19 cellular contexts compared by ENCODE assay signal in the genomic region with DNA sequence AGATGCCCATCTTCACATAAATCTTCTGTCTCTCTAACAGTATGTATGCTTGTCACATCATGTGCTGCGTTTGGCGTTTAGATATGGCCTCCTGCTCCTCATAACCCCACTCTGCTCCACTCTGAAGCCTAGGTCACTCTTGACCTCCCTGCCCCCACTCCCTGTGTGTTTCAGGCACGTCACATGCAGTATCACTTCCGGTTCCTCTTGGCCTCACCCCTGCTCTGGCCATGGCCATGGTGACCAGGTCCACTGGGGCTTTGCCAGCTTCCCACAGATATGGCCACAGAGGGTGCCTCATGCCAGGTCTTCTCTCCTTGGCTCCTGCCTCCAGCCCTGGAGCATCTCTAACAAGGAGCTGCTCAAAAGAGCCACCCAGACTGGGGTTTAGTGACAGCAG.
A peak's percentile ranks its signal among the peaks of the same experiment; 100 is the strongest.
DNase-seq lines count a peak whose midpoint lies in the region; ATAC-seq lines count a peak whose summit lies in the region.
"Had no signal": no experiment of that assay in that cellular context is flagged by ENCODE, and none has a peak within 500 bp of the region (broad histone marks: within the 10 kb centered on the region; RNA-seq: fewer than 3 reads in every experiment).

No MANE protein-coding gene starts in this region.

- no peak overlapping the region for H3K27ac ChIP-seq in BLaER1 treated with 17β-estradiol and CSF1 and Interleukin-3, amounts not matched to agents 10 nM and 100 nM
- H3K27ac ChIP-seq in duodenal mucosa (ENCODE audit: low read depth, low read length) (peak overlapping the region; percentile 2), stomach smooth muscle (ENCODE audit: low read length) (peak overlapping the region; percentile 24)

- H3K27me3 Mint-ChIP-seq in activated T-cell treated with anti-CD3 and anti-CD28 coated beads, Interleukin-2, amount 50 U/mL, for 4 hours (ENCODE audit: low read depth), result peaks cover 7% of the 10 kb centered on the region

- no peaks in the 10 kb centered on the region for H3K9me3 Mint-ChIP-seq in activated T-cell treated with anti-CD3 and anti-CD28 coated beads, Interleukin-2, amount 50 U/mL, for 4 hours
- H3K9me3 Mint-ChIP-seq: activated naive CD4-positive, alpha-beta T cell treated with anti-CD3 and anti-CD28 coated beads, Interleukin-2, amount 50 U/mL, for 72 hours; central memory CD8-positive, alpha-beta T cell; natural killer cell treated with Interleukin-12 subunit alpha and Interleukin-12 subunit beta and Interleukin-15 and Interleukin-18, amount 100 ng/mL, for 72 hours had no signal

- H3K4me1 Mint-ChIP-seq in activated T-cell treated with anti-CD3 and anti-CD28 coated beads, Interleukin-2, amount 50 U/mL, for 4 hours (ENCODE audit: low read depth), result no peaks in the 10 kb centered on the region
- H3K4me1 Mint-ChIP-seq: activated CD4-positive, alpha-beta T cell treated with anti-CD3 and anti-CD28 coated beads for 36 hours; central memory CD8-positive, alpha-beta T cell had no signal

- no peak overlapping the region for H3K4me3 Mint-ChIP-seq in activated T-cell treated with anti-CD3 and anti-CD28 coated beads, Interleukin-2, amount 50 U/mL, for 4 hours
- H3K4me3 Mint-ChIP-seq: activated CD4-positive, alpha-beta T cell treated with anti-CD3 and anti-CD28 coated beads for 36 hours; central memory CD8-positive, alpha-beta T cell; natural killer cell treated with Interleukin-12 subunit alpha and Interleukin-12 subunit beta and Interleukin-15 and Interleukin-18, amount 100 ng/mL, for 72 hours had no signal

- DNase-seq in left lobe of liver (ENCODE audit: low spot score), result peak; percentile 84
- no peak for DNase-seq in activated T-cell treated with anti-CD3 and anti-CD28 coated beads, Interleukin-2, amount 50 U/mL, for 4 hours
- no peak for DNase-seq in NCI-H446 treated with DMSO at 0.1 percent for 48 hours (lab: John Stamatoyannopoulos, UW)
- DNase-seq in dedifferentiated amniotic fluid mesenchymal stem cell (ENCODE audit: extremely low spot score), result no peak
- DNase-seq: activated CD4-positive, alpha-beta T cell treated with anti-CD3 and anti-CD28 coated beads for 36 hours; NCI-H1417 treated with DMSO at 0.1 percent for 48 hours; NCI-H2227 treated with DMSO at 0.1 percent for 48 hours; NK-92 treated with Interleukin-12 subunit alpha and Interleukin-12 subunit beta, amount 100 ng/mL, for 24 hours; retina; SIG-M5; stimulated activated CD4-positive, alpha-beta T cell treated with anti-CD3 and anti-CD28 coated beads, Interleukin-4, amount 100 ng/mL, for 1 hour; T-helper 9 cell had no signal

- no peaks in the 10 kb centered on the region for H3K36me3 Mint-ChIP-seq in activated T-cell treated with anti-CD3 and anti-CD28 coated beads, Interleukin-2, amount 50 U/mL, for 4 hours (ENCODE audit: insufficient read depth)
- H3K36me3 Mint-ChIP-seq: activated naive CD4-positive, alpha-beta T cell treated with anti-CD3 and anti-CD28 coated beads, Interleukin-2, amount 50 U/mL, for 72 hours; natural killer cell treated with Interleukin-12 subunit alpha and Interleukin-12 subunit beta and Interleukin-15 and Interleukin-18, amount 100 ng/mL, for 72 hours had no signal

- H3K27me3 ChIP-seq in BLaER1 treated with 17β-estradiol and CSF1 and Interleukin-3, amounts not matched to agents 10 nM and 100 nM, result peaks cover 0 to 14% (median 0%) of the 10 kb centered on the region in 11 experiments; a peak in 5 of 22 replicates
- no peaks in the 10 kb centered on the region for H3K27me3 ChIP-seq in duodenal mucosa (ENCODE audit: control insufficient read depth in 1 of 2, insufficient read depth in 2 of 2, low read length in 2 of 2)
- no peaks in the 10 kb centered on the region for H3K27me3 ChIP-seq in stomach smooth muscle (ENCODE audit: control insufficient read depth in 1 of 2, insufficient read depth in 2 of 2, low read length in 2 of 2)

- no peaks in the 10 kb centered on the region for H4K20me1 ChIP-seq in BLaER1 treated with 17β-estradiol and CSF1 and Interleukin-3, amounts not matched to agents 10 nM and 100 nM

- H3K9ac ChIP-seq in BLaER1 treated with 17β-estradiol and CSF1 and Interleukin-3, amounts not matched to agents 10 nM and 100 nM, result no peak overlapping the region
- H3K9ac ChIP-seq in duodenal mucosa (ENCODE audit: low read depth in 1 of 2, low read length in 2 of 2) (no peak overlapping the region), stomach smooth muscle (ENCODE audit: low read length in 2 of 2) (no peak overlapping the region)

- peak; percentile 39 for ATAC-seq in left lobe of liver
- ATAC-seq in activated T-cell treated with anti-CD3 and anti-CD28 coated beads, Interleukin-2, amount 50 U/mL, for 4 hours, result no peak
- ATAC-seq in GM19455 (IDR thresholded peaks at IDR 0.05; ENCODE audit: unreplicated experiment), result no peak
- ATAC-seq: activated CD4-positive, alpha-beta T cell treated with anti-CD3 and anti-CD28 coated beads for 36 hours; activated naive CD4-positive, alpha-beta T cell treated with anti-CD3 and anti-CD28 coated beads, Interleukin-2, amount 50 U/mL, for 72 hours; natural killer cell treated with Interleukin-12 subunit alpha and Interleukin-12 subunit beta and Interleukin-15 and Interleukin-18, amount 100 ng/mL, for 72 hours had no signal

- no peak overlapping the region for H3K4me3 ChIP-seq in BLaER1 treated with 17β-estradiol and CSF1 and Interleukin-3, amounts not matched to agents 10 nM and 100 nM
- no peak overlapping the region for H3K4me3 ChIP-seq in duodenal mucosa (ENCODE audit: low read depth in 1 of 2, low read length in 2 of 2)
- H3K4me3 ChIP-seq in stomach smooth muscle (ENCODE audit: low read length in 2 of 2), result no peak overlapping the region

- no peaks in the 10 kb centered on the region for H3K36me3 ChIP-seq in BLaER1 treated with 17β-estradiol and CSF1 and Interleukin-3, amounts not matched to agents 10 nM and 100 nM
- H3K36me3 ChIP-seq in duodenal mucosa (ENCODE audit: control insufficient read depth in 1 of 2, insufficient read depth in 2 of 2, low read length in 2 of 2) (no peaks in the 10 kb centered on the region), stomach smooth muscle (ENCODE audit: control insufficient read depth in 2 of 2, insufficient read depth in 2 of 2, low read length in 2 of 2) (no peaks in the 10 kb centered on the region)

- H3K9me3 ChIP-seq in BLaER1 treated with 17β-estradiol and CSF1 and Interleukin-3, amounts not matched to agents 10 nM and 100 nM (replicated peaks in 1 of 11), result peaks cover 0 to 50% (median 37%) of the 10 kb centered on the region in 11 experiments; a peak in 19 of 22 replicates
- no peaks in the 10 kb centered on the region for H3K9me3 ChIP-seq in duodenal mucosa (ENCODE audit: control insufficient read depth in 1 of 2, low read length in 2 of 2)
- no peaks in the 10 kb centered on the region for H3K9me3 ChIP-seq in stomach smooth muscle (ENCODE audit: control insufficient read depth in 2 of 2, low read length in 2 of 2)

- H3K4me2 ChIP-seq in BLaER1 treated with 17β-estradiol and CSF1 and Interleukin-3, amounts not matched to agents 10 nM and 100 nM, result peak overlapping the region in 6 of 11 experiments; percentile 18 to 72 (median 51); a peak in 10 of 22 replicates

- peaks cover 5 to 25% (median 15%) of the 10 kb centered on the region in 10 experiments for H3K4me1 ChIP-seq in BLaER1 treated with 17β-estradiol and CSF1 and Interleukin-3, amounts not matched to agents 10 nM and 100 nM
- peaks cover 31 to 46% of the 10 kb centered on the region in 2 donors for H3K4me1 ChIP-seq in duodenal mucosa (ENCODE audit: control insufficient read depth in 1 of 2, insufficient read depth in 2 of 2, low read length in 2 of 2)
- H3K4me1 ChIP-seq in stomach smooth muscle (ENCODE audit: control insufficient read depth, insufficient read depth, low read length), result peaks cover 8% of the 10 kb centered on the region

Comparison
In these comparisons a context has a peak if more than half of its experiments do, and no peak if none do; other contexts are left out.
1. H3K27ac ChIP-seq: peak in duodenal mucosa (single experiment) and stomach smooth muscle (single experiment); none in BLaER1 treated with 17β-estradiol and CSF1 and Interleukin-3, amounts not matched to agents 10 nM and 100 nM (0 of 11).